ENCODE assay signal across 8 cellular contexts in genomic region chr3:49165771-49166751, GRCh38. TPM values are rescaled to one million over a fixed set of nuclear protein-coding genes. Genes with fewer than 3 reads are reported as not detected.
DNase-seq lines count a peak whose midpoint lies in the region; TF ChIP-seq lines count a peak whose summit lies in the region.

TSS of gene CCDC71 (minus strand) at chr3:49166331. CDS start at chr3:49164208, 2,123 bp downstream.

- peaks cover 20% of the 10 kb centered on the region for H3K4me1 Mint-ChIP-seq in HFFc6 (ENCODE audit: low read depth)
- H3K4me1 Mint-ChIP-seq in activated CD4-positive, alpha-beta T cell treated with anti-CD3 and anti-CD28 coated beads, Interleukin-2, amount 10 ng/mL, durations not matched to agents 7 days and 5 days = peaks cover 55% of the 10 kb centered on the region

- no peak for TF ChIP-seq RAD21 in liver (IDR thresholded peaks at IDR 0.05)

- peak within 1 kb of the TSS; percentile 71 to 80 for H3K9ac ChIP-seq in liver (ENCODE audit: low read depth in 1 of 2, low read length in 2 of 2)

- peaks cover 13% of the 10 kb centered on the region for H3K36me3 Mint-ChIP-seq in HFFc6 (ENCODE audit: low read depth)
- peaks cover 31% of the 10 kb centered on the region for H3K36me3 Mint-ChIP-seq in activated CD4-positive, alpha-beta T cell treated with anti-CD3 and anti-CD28 coated beads, Interleukin-2, amount 10 ng/mL, durations not matched to agents 7 days and 5 days (ENCODE audit: low read depth)

- peak within 1 kb of the TSS; percentile 54 to 60 for H3K27ac ChIP-seq in liver (ENCODE audit: low read depth in 1 of 2, low read length in 2 of 2)

- 4% methylated on average over 69 of the region's 69 CpGs for whole genome bisulfite sequencing in liver

- CTCF ChIA-PET in activated CD4-positive, alpha-beta T cell treated with anti-CD3 and anti-CD28 coated beads, Interleukin-2, amount 10 ng/mL, durations not matched to agents 7 days and 5 days (lab: Charles Lee) = interaction anchor here (0.8 to 1.5 kb wide), 2 partner anchors 10 to 71 kb away, joined by 3 read pairs; no protein-coding TSS in a partner anchor

- H3K27me3 Mint-ChIP-seq in HFFc6 (ENCODE audit: insufficient read depth) = peaks cover 7% of the 10 kb centered on the region
- no peaks in the 10 kb centered on the region for H3K27me3 Mint-ChIP-seq in activated CD4-positive, alpha-beta T cell treated with anti-CD3 and anti-CD28 coated beads, Interleukin-2, amount 10 ng/mL, durations not matched to agents 7 days and 5 days

- H3K27me3 ChIP-seq in liver (ENCODE audit: control insufficient read depth in 4 of 4, insufficient read depth in 4 of 4, low read length in 3 of 4) = no peaks in the 10 kb centered on the region

- TF ChIP-seq CTCF in HFFc6 (IDR thresholded peaks at IDR 0.05) = no peak
- TF ChIP-seq CTCF in liver (IDR thresholded peaks at IDR 0.05; ENCODE audit: low read depth, low read length, missing input control) = no peak

- H3K4me3 Mint-ChIP-seq in HFFc6 = peak within 1 kb of the TSS; percentile 94
- H3K4me3 Mint-ChIP-seq in activated CD4-positive, alpha-beta T cell treated with anti-CD3 and anti-CD28 coated beads, Interleukin-2, amount 10 ng/mL, durations not matched to agents 7 days and 5 days = peak within 1 kb of the TSS; percentile 92

- peak within 1 kb of the TSS; percentile 87 to 96 (median 91) for H3K4me3 ChIP-seq in liver (ENCODE audit: low read depth in 1 of 3, low read length in 3 of 3)

- POLR2A ChIA-PET in activated CD4-positive, alpha-beta T cell treated with anti-CD3 and anti-CD28 coated beads, Interleukin-2, amount 10 ng/mL, durations not matched to agents 7 days and 5 days (lab: Charles Lee) = no interaction called here

- H3K27ac Mint-ChIP-seq in HFFc6 = peak within 1 kb of the TSS; percentile 85
- peak within 1 kb of the TSS; percentile 94 for H3K27ac Mint-ChIP-seq in activated CD4-positive, alpha-beta T cell treated with anti-CD3 and anti-CD28 coated beads, Interleukin-2, amount 10 ng/mL, durations not matched to agents 7 days and 5 days

- H3K9me3 ChIP-seq in liver (ENCODE audit: control insufficient read depth in 4 of 4, low read length in 3 of 4) = no peaks in the 10 kb centered on the region

- H3K4me1 ChIP-seq in liver (ENCODE audit: control insufficient read depth in 4 of 4, insufficient read depth in 4 of 4, low read length in 3 of 4) = peaks cover 18 to 41% (median 36%) of the 10 kb centered on the region in 4 donors

- peaks cover 0 to 14% (median 12%) of the 10 kb centered on the region in 4 donors for H3K36me3 ChIP-seq in liver (ENCODE audit: control insufficient read depth in 4 of 4, insufficient read depth in 3 of 4, low read depth in 1 of 4, low read length in 3 of 4)

- DNase-seq in GDM1 (lab: John Stamatoyannopoulos, UW) = peak; percentile 59
- peak; percentile 14 for DNase-seq in HFFc6
- peak; percentile 48 for DNase-seq in NCI-H226
- DNase-seq in activated CD4-positive, alpha-beta T cell treated with anti-CD3 and anti-CD28 coated beads, Interleukin-2, amount 10 ng/mL, durations not matched to agents 7 days and 5 days = peak; percentile 80
- peak; percentile 78 for DNase-seq in dermis blood vessel endothelial cell
- DNase-seq in stimulated activated CD4-positive, alpha-beta T cell treated with anti-CD3 and anti-CD28 coated beads, Interleukin-4, amount 100 ng/mL, for 1 hour = peak; percentile 80
- DNase-seq in cortex of kidney (lab: John Stamatoyannopoulos, UW) = no peak

- no peaks in the 10 kb centered on the region for H3K9me3 Mint-ChIP-seq in HFFc6
- no peaks in the 10 kb centered on the region for H3K9me3 Mint-ChIP-seq in activated CD4-positive, alpha-beta T cell treated with anti-CD3 and anti-CD28 coated beads, Interleukin-2, amount 10 ng/mL, durations not matched to agents 7 days and 5 days

TF ChIP-seq in liver, 16 proteins besides CTCF, POLR2A, EP300 and RAD21:
- peak; percentile 10 for TF ChIP-seq HNF4G (IDR thresholded peaks at IDR 0.05)
- no peak for TF ChIP-seq MAX (IDR thresholded peaks at IDR 0.05)
- no peak for TF ChIP-seq ATF3 (IDR thresholded peaks at IDR 0.05)
- TF ChIP-seq, protein P1, sequence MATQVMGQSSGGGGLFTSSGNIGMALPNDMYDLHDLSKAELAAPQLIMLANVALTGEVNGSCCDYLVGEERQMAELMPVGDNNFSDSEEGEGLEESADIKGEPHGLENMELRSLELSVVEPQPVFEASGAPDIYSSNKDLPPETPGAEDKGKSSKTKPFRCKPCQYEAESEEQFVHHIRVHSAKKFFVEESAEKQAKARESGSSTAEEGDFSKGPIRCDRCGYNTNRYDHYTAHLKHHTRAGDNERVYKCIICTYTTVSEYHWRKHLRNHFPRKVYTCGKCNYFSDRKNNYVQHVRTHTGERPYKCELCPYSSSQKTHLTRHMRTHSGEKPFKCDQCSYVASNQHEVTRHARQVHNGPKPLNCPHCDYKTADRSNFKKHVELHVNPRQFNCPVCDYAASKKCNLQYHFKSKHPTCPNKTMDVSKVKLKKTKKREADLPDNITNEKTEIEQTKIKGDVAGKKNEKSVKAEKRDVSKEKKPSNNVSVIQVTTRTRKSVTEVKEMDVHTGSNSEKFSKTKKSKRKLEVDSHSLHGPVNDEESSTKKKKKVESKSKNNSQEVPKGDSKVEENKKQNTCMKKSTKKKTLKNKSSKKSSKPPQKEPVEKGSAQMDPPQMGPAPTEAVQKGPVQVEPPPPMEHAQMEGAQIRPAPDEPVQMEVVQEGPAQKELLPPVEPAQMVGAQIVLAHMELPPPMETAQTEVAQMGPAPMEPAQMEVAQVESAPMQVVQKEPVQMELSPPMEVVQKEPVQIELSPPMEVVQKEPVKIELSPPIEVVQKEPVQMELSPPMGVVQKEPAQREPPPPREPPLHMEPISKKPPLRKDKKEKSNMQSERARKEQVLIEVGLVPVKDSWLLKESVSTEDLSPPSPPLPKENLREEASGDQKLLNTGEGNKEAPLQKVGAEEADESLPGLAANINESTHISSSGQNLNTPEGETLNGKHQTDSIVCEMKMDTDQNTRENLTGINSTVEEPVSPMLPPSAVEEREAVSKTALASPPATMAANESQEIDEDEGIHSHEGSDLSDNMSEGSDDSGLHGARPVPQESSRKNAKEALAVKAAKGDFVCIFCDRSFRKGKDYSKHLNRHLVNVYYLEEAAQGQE (IDR thresholded peaks at IDR 0.05) = peak; percentile 11
- TF ChIP-seq NR2F2 (IDR thresholded peaks at IDR 0.05) = peak; percentile 96
- peak in 1 of 2 donors; percentile 60 for TF ChIP-seq HNF4A (conservative IDR thresholded peaks at IDR 0.05)
- peak; percentile 97 for TF ChIP-seq YY1 (IDR thresholded peaks at IDR 0.05)
- peak; percentile 22 to 35 for TF ChIP-seq RXRA (IDR thresholded peaks at IDR 0.05)
- peak; percentile 86 to 94 for TF ChIP-seq GABPA (IDR thresholded peaks at IDR 0.05 in 1 of 2, conservative IDR thresholded peaks at IDR 0.05 in 1 of 2)

RNA-seq across cellular contexts. Expression of gene CCDC71, which starts in this region (rescaled TPM):
- 10 to 100 TPM; 20.0 to 23.7 (median 21.9) TPM for total RNA-seq in HFFc6 (2021; fragmentation: NEBNext Ultra II Directional; extraction: Animal tissue kit (Norgen Biotek cat#: 25700))
- total RNA-seq in activated CD4-positive, alpha-beta T cell treated with anti-CD3 and anti-CD28 coated beads, Interleukin-2, amount 10 ng/mL, durations not matched to agents 7 days and 5 days = 10 to 100 TPM; 21.7 to 22.2 TPM
- total RNA-seq in dermis blood vessel endothelial cell (22.0 and 25.9 TPM in 2 replicates), liver (10 to 100 TPM in 1 of 2 donors, 1 to 10 TPM in 1; 6.1 to 10.4 TPM)
- 10 to 100 TPM in 1 of 2 donors, 1 to 10 TPM in 1; 1.1 to 10.7 TPM for polyA plus RNA-seq in liver
